15 cellular contexts compared by ENCODE assay signal in genomic region chr1:12059722-12060464, GRCh38. TPM values are rescaled to one million over a fixed set of nuclear protein-coding genes. Genes with fewer than 3 reads are reported as not detected.
DNase-seq lines count a peak whose midpoint lies in the region; ATAC-seq lines count a peak whose summit lies in the region.
"Had no signal": no experiment of that assay in that cellular context is flagged by ENCODE, and none has a peak within 500 bp of the region (broad histone marks: within the 10 kb centered on the region; RNA-seq: fewer than 3 reads in every experiment).

No MANE protein-coding gene starts in this region.

- peak; percentile 67 for DNase-seq in activated T-cell treated with anti-CD3 and anti-CD28 coated beads, Interleukin-2, amount 50 U/mL, for 24 hours
- DNase-seq in activated T-cell treated with anti-CD3 and anti-CD28 coated beads, Interleukin-2, amount 50 U/mL, for 1 hour, result no peak
- DNase-seq in activated CD4-positive, alpha-beta memory T cell treated with anti-CD3 and anti-CD28 coated beads, Interleukin-2, amount 10 ng/mL, durations not matched to agents 7 days and 5 days, result no peak
- DNase-seq in NCI-H2196 (lab: John Stamatoyannopoulos, UW; ENCODE audit: unreplicated experiment) (no peak), cerebellar cortex (ENCODE audit: low spot score) (no peak)
- DNase-seq: body of pancreas, mesendoderm, NCI-H1417 treated with DMSO at 0.1 percent for 48 hours, NCI-H526, occipital lobe had no signal

- POLR2A ChIA-PET in activated CD4-positive, alpha-beta memory T cell treated with anti-CD3 and anti-CD28 coated beads, Interleukin-2, amount 10 ng/mL, durations not matched to agents 7 days and 5 days (lab: Charles Lee), result interaction anchor here (1.1 to 6.6 kb wide), 5 partner anchors 8 to 152 kb away, joined by 4 to 44 read pairs (median 6); no protein-coding TSS in a partner anchor

- CTCF ChIA-PET in activated CD4-positive, alpha-beta memory T cell treated with anti-CD3 and anti-CD28 coated beads, Interleukin-2, amount 10 ng/mL, durations not matched to agents 7 days and 5 days (lab: Charles Lee), result no interaction called here

- no peaks in the 10 kb centered on the region for H3K9me3 Mint-ChIP-seq in activated T-cell treated with anti-CD3 and anti-CD28 coated beads, Interleukin-2, amount 50 U/mL, for 24 hours
- H3K9me3 Mint-ChIP-seq in activated CD4-positive, alpha-beta memory T cell treated with anti-CD3 and anti-CD28 coated beads, Interleukin-2, amount 10 ng/mL, durations not matched to agents 7 days and 5 days, result no peaks in the 10 kb centered on the region
- no peaks in the 10 kb centered on the region for H3K9me3 Mint-ChIP-seq in stimulated activated memory B cell treated with anti-CD40 and anti-IgM and Interleukin-4, amounts not matched to agents 10 μg/mL and 1 μg/mL and 100 μg/mL, for 72 hours

- peaks cover 11% of the 10 kb centered on the region for H3K36me3 Mint-ChIP-seq in activated T-cell treated with anti-CD3 and anti-CD28 coated beads, Interleukin-2, amount 50 U/mL, for 24 hours (ENCODE audit: low read depth)
- H3K36me3 Mint-ChIP-seq in activated CD4-positive, alpha-beta memory T cell treated with anti-CD3 and anti-CD28 coated beads, Interleukin-2, amount 10 ng/mL, durations not matched to agents 7 days and 5 days (ENCODE audit: low read depth), result peaks cover 11% of the 10 kb centered on the region
- no peaks in the 10 kb centered on the region for H3K36me3 Mint-ChIP-seq in stimulated activated memory B cell treated with anti-CD40 and anti-IgM and Interleukin-4, amounts not matched to agents 10 μg/mL and 1 μg/mL and 100 μg/mL, for 72 hours

- H3K4me3 Mint-ChIP-seq in activated T-cell treated with anti-CD3 and anti-CD28 coated beads, Interleukin-2, amount 50 U/mL, for 24 hours, result peak overlapping the region; percentile 33
- no peak overlapping the region for H3K4me3 Mint-ChIP-seq in activated CD4-positive, alpha-beta memory T cell treated with anti-CD3 and anti-CD28 coated beads, Interleukin-2, amount 10 ng/mL, durations not matched to agents 7 days and 5 days
- peak overlapping the region; percentile 8 for H3K4me3 Mint-ChIP-seq in stimulated activated memory B cell treated with anti-CD40 and anti-IgM and Interleukin-4, amounts not matched to agents 10 μg/mL and 1 μg/mL and 100 μg/mL, for 72 hours

- peaks cover 29% of the 10 kb centered on the region for H3K27me3 Mint-ChIP-seq in activated T-cell treated with anti-CD3 and anti-CD28 coated beads, Interleukin-2, amount 50 U/mL, for 24 hours
- H3K27me3 Mint-ChIP-seq in activated CD4-positive, alpha-beta memory T cell treated with anti-CD3 and anti-CD28 coated beads, Interleukin-2, amount 10 ng/mL, durations not matched to agents 7 days and 5 days, result peaks cover 5% of the 10 kb centered on the region
- H3K27me3 Mint-ChIP-seq in stimulated activated memory B cell treated with anti-CD40 and anti-IgM and Interleukin-4, amounts not matched to agents 10 μg/mL and 1 μg/mL and 100 μg/mL, for 72 hours, result peaks cover 37% of the 10 kb centered on the region

- peaks cover 80% of the 10 kb centered on the region for H3K4me1 Mint-ChIP-seq in activated T-cell treated with anti-CD3 and anti-CD28 coated beads, Interleukin-2, amount 50 U/mL, for 24 hours (ENCODE audit: low read depth)
- peaks cover 82% of the 10 kb centered on the region for H3K4me1 Mint-ChIP-seq in activated CD4-positive, alpha-beta memory T cell treated with anti-CD3 and anti-CD28 coated beads, Interleukin-2, amount 10 ng/mL, durations not matched to agents 7 days and 5 days
- H3K4me1 Mint-ChIP-seq in stimulated activated memory B cell treated with anti-CD40 and anti-IgM and Interleukin-4, amounts not matched to agents 10 μg/mL and 1 μg/mL and 100 μg/mL, for 72 hours, result peaks cover 65% of the 10 kb centered on the region

- H3K27ac Mint-ChIP-seq in activated T-cell treated with anti-CD3 and anti-CD28 coated beads, Interleukin-2, amount 50 U/mL, for 24 hours, result peak overlapping the region; percentile 85
- H3K27ac Mint-ChIP-seq in activated CD4-positive, alpha-beta memory T cell treated with anti-CD3 and anti-CD28 coated beads, Interleukin-2, amount 10 ng/mL, durations not matched to agents 7 days and 5 days, result peak overlapping the region; percentile 60
- peak overlapping the region; percentile 18 for H3K27ac Mint-ChIP-seq in stimulated activated memory B cell treated with anti-CD40 and anti-IgM and Interleukin-4, amounts not matched to agents 10 μg/mL and 1 μg/mL and 100 μg/mL, for 72 hours

- ATAC-seq in GM21723 (IDR thresholded peaks at IDR 0.05; ENCODE audit: unreplicated experiment) (peak; percentile 43), HG03521 (IDR thresholded peaks at IDR 0.05; ENCODE audit: unreplicated experiment) (no peak)
- peak; percentile 84 for ATAC-seq in stimulated activated memory B cell treated with anti-CD40 and anti-IgM and Interleukin-4, amounts not matched to agents 10 μg/mL and 1 μg/mL and 100 μg/mL, for 72 hours
- ATAC-seq: body of pancreas, gastroesophageal sphincter, HCT116 had no signal

RNA-seq across cellular contexts. Expression of gene TNFRSF8, which starts 3.2 kb away (rescaled TPM):
- total RNA-seq in activated CD4-positive, alpha-beta memory T cell treated with anti-CD3 and anti-CD28 coated beads, Interleukin-2, amount 10 ng/mL, durations not matched to agents 7 days and 5 days, result 10 to 100 TPM; 32.9 to 34.3 TPM
- total RNA-seq: body of pancreas, occipital lobe had no signal

RNA-seq across cellular contexts. Expression of gene MIIP, which starts 40.6 kb away (rescaled TPM):
- 10 to 100 TPM; 98.3 to 98.6 TPM for total RNA-seq in activated CD4-positive, alpha-beta memory T cell treated with anti-CD3 and anti-CD28 coated beads, Interleukin-2, amount 10 ng/mL, durations not matched to agents 7 days and 5 days

Comparison
In these comparisons a context has a peak if more than half of its experiments do, and no peak if none do; other contexts are left out.
1. H3K27ac Mint-ChIP-seq: peak in every context shown above with its lines; median percentile 85 in activated T-cell treated with anti-CD3 and anti-CD28 coated beads, Interleukin-2, amount 50 U/mL, for 24 hours; 60 in activated CD4-positive, alpha-beta memory T cell treated with anti-CD3 and anti-CD28 coated beads, Interleukin-2, amount 10 ng/mL, durations not matched to agents 7 days and 5 days; 18 in stimulated activated memory B cell treated with anti-CD40 and anti-IgM and Interleukin-4, amounts not matched to agents 10 μg/mL and 1 μg/mL and 100 μg/mL, for 72 hours.